ENCODE assay signal across 21 cellular contexts in the genomic region with DNA sequence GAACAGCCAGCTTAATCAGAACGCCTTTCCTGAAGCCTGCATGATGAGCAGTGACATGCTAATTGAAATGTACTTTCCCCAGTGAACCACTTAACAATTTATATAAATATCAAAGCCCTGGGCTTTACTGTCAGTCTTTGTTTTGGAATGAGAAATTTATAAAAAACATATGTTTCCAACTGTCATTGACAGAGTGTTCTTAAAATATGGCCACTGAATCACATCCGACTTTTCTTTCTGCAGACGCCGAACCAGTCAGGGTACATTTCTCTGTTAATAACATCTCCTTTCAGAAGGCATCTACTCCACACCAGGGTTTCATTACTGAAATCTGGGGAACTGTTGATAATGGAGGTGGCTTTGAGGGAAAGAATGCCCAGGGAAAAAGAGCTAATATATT.
"Had no signal": no experiment of that assay in that cellular context is flagged by ENCODE, and none has a peak within 500 bp of the region (broad histone marks: within the 10 kb centered on the region; RNA-seq: fewer than 3 reads in every experiment).

No MANE protein-coding gene starts in this region.

- H3K27ac ChIP-seq: body of pancreas, cardiac muscle cell, Peyer's patch, RWPE1, SJCRH30 had no signal

- H3K4me1 ChIP-seq: body of pancreas, Peyer's patch, SJCRH30 had no signal

- H3K27me3 ChIP-seq: body of pancreas, cardiac muscle cell, Peyer's patch, SJCRH30 had no signal

- H3K9me3 ChIP-seq: body of pancreas, Peyer's patch, SJCRH30 had no signal

- H3K4me3 ChIP-seq: body of pancreas, cardiac muscle cell, K562, Peyer's patch, SJCRH30 had no signal

- DNase-seq: activated CD4-positive, alpha-beta T cell treated with anti-CD3 and anti-CD28 coated beads, Interleukin-2, amount 10 ng/mL, durations not matched to agents 24 days and 14 days; activated CD4-positive, alpha-beta T cell treated with anti-CD3 and anti-CD28 coated beads, Interleukin-2, amount 50 U/mL, for 48 hours; activated CD4-positive, CD25-positive, alpha-beta regulatory T cell treated with anti-CD3 and anti-CD28 coated beads, Interleukin-2, amount 50 U/mL, for 72 hours; activated CD8-positive, alpha-beta memory T cell treated with anti-CD3 and anti-CD28 coated beads, Interleukin-2, amount 10 ng/mL, durations not matched to agents 7 days and 5 days; activated effector memory CD4-positive, alpha-beta T cell treated with Interleukin-2 at 50 U/mL for 16 hours; activated naive CD4-positive, alpha-beta T cell; activated T-cell treated with anti-CD3 and anti-CD28 coated beads, Interleukin-2, amount 50 U/mL, for 24 hours; aorta; body of pancreas; Karpas-422; NCI-H1048; NCI-H146; NCI-H1930; NCI-H2171; NCI-H2227 treated with DMSO at 0.1 percent for 48 hours; Peyer's patch; Right ventricle myocardium superior; SJCRH30 had no signal

- H3K36me3 ChIP-seq: cardiac muscle cell, Peyer's patch, SJCRH30 had no signal
